ENCODE assay signal across 31 cellular contexts in the genomic region with DNA sequence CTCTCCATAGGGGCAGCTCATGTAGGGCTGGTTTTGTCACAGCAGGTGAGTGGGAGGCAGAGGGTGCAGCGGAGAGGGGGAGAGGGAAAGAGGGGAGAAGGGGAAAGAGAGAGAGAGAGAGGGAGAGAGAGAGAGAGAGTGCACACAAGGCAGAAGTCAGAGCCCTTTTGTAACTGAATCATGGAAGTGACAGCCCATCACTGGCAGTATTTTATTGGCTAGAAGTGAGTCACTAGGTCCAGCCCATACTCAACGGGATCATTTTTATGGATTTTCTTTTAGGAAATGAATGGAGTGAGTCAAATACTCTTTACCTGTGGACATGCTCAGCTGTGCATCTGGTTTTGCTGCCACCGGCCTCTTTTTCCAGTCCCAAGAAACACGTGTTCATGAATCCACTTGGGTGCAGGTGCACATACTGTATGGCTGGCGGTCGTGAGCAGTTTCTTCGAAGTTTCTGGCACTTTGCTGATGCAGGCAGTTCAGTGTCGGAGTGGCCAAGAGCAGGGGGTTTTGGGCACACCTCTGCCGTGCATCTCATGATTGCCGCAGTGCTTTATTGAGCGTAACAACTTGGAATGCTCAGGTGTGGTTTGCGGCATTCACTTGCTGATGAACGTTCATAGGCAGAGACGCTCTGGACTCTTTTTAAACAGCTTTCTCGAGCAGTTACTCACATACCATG. TPM values are rescaled to one million over a fixed set of nuclear protein-coding genes. Genes with fewer than 3 reads are reported as not detected.
DNase-seq lines count a peak whose midpoint lies in the region; ATAC-seq and TF ChIP-seq lines count a peak whose summit lies in the region.
"Had no signal": no experiment of that assay in that cellular context is flagged by ENCODE, and none has a peak within 500 bp of the region (broad histone marks: within the 10 kb centered on the region; RNA-seq: fewer than 3 reads in every experiment).

No MANE protein-coding gene starts in this region.

- H3K9me3 Mint-ChIP-seq in MCF 10A (ENCODE audit: unreplicated experiment) = no peaks in the 10 kb centered on the region
- H3K9me3 Mint-ChIP-seq: natural killer cell had no signal

- no peaks in the 10 kb centered on the region for H3K4me1 Mint-ChIP-seq in MCF 10A (ENCODE audit: insufficient read depth, unreplicated experiment)
- H3K4me1 Mint-ChIP-seq: activated naive CD4-positive, alpha-beta T cell treated with anti-CD3 and anti-CD28 coated beads, Interleukin-2, amount 10 ng/mL, durations not matched to agents 7 days and 5 days; activated T-helper 17 cell treated with anti-CD3 and anti-CD28 coated beads, Interleukin-2, amount 50 U/mL, for 72 hours; natural killer cell had no signal

- H3K4me3 Mint-ChIP-seq in MCF 10A (ENCODE audit: unreplicated experiment) = no peak overlapping the region
- H3K4me3 Mint-ChIP-seq: activated naive CD4-positive, alpha-beta T cell treated with anti-CD3 and anti-CD28 coated beads, Interleukin-2, amount 10 ng/mL, durations not matched to agents 7 days and 5 days; activated T-helper 17 cell treated with anti-CD3 and anti-CD28 coated beads, Interleukin-2, amount 50 U/mL, for 72 hours; natural killer cell had no signal

- no peaks in the 10 kb centered on the region for H3K4me1 ChIP-seq in fibroblast of lung (ENCODE audit: control insufficient read depth, extremely low read depth, insufficient read depth, low read length)
- H3K4me1 ChIP-seq in mucosa of descending colon (ENCODE audit: low read depth) = peaks cover 5% of the 10 kb centered on the region
- H3K4me1 ChIP-seq: adrenal gland, lower lobe of right lung, SJSA1 had no signal

- H3K4me2 ChIP-seq in fibroblast of lung (ENCODE audit: extremely low read depth, insufficient read depth, low read length) = no peak overlapping the region

- ATAC-seq in mucosa of descending colon = peak; percentile 80
- ATAC-seq in HG02678 (IDR thresholded peaks at IDR 0.05; ENCODE audit: unreplicated experiment) = no peak
- ATAC-seq: activated T-helper 17 cell treated with anti-CD3 and anti-CD28 coated beads, Interleukin-2, amount 50 U/mL, for 72 hours; body of pancreas; heart left ventricle; lower lobe of right lung; natural killer cell had no signal

- POLR2A ChIA-PET in MCF 10A (lab: Yijun Ruan, JAX) = no interaction called here

- intact Hi-C loops in mucosa of descending colon (cut with DNase I, micrococcal nuclease) = no loop called here
- intact Hi-C loops in MCF 10A (cut with micrococcal nuclease) = no loop called here

- TF ChIP-seq CTCF in fibroblast of lung (conservative IDR thresholded peaks at IDR 0.05 in 1 of 2, IDR thresholded peaks at IDR 0.05 in 1 of 2; ENCODE audit: low read depth in 1 of 2, low read length in 2 of 2) (no peak), mucosa of descending colon (IDR thresholded peaks at IDR 0.05) (no peak), MCF 10A (IDR thresholded peaks at IDR 0.05; ENCODE audit: unreplicated experiment) (no peak)

- H3K36me3 ChIP-seq in fibroblast of lung (ENCODE audit: control insufficient read depth, insufficient read depth, low read length) (no peaks in the 10 kb centered on the region), mucosa of descending colon (ENCODE audit: low read depth) (no peaks in the 10 kb centered on the region)
- H3K36me3 ChIP-seq: adrenal gland, heart left ventricle, lower lobe of right lung had no signal

- no peaks in the 10 kb centered on the region for H3K27me3 Mint-ChIP-seq in MCF 10A (ENCODE audit: insufficient read depth, unreplicated experiment)
- H3K27me3 Mint-ChIP-seq: activated naive CD4-positive, alpha-beta T cell treated with anti-CD3 and anti-CD28 coated beads, Interleukin-2, amount 10 ng/mL, durations not matched to agents 7 days and 5 days had no signal

- no peak overlapping the region for H3K4me3 ChIP-seq in fibroblast of lung (replicated peaks in 1 of 4; ENCODE audit: control extremely low read depth in 1 of 4, insufficient read depth in 1 of 4, low read depth in 3 of 4, low read length in 4 of 4)
- no peak overlapping the region for H3K4me3 ChIP-seq in mucosa of descending colon
- H3K4me3 ChIP-seq: adrenal gland, body of pancreas, heart left ventricle, lower lobe of right lung, MG63, SJSA1, skin epidermis had no signal

- no peaks in the 10 kb centered on the region for H3K27me3 ChIP-seq in fibroblast of lung (ENCODE audit: control insufficient read depth, insufficient read depth, low read length)
- H3K27me3 ChIP-seq: adrenal gland, body of pancreas, heart left ventricle, MG63, SJSA1 had no signal

- no peak overlapping the region for H3K27ac Mint-ChIP-seq in MCF 10A (ENCODE audit: low read depth, unreplicated experiment)
- H3K27ac Mint-ChIP-seq: activated naive CD4-positive, alpha-beta T cell treated with anti-CD3 and anti-CD28 coated beads, Interleukin-2, amount 10 ng/mL, durations not matched to agents 7 days and 5 days; activated T-helper 17 cell treated with anti-CD3 and anti-CD28 coated beads, Interleukin-2, amount 50 U/mL, for 72 hours; natural killer cell had no signal

- no peak overlapping the region for H3K9ac ChIP-seq in fibroblast of lung (ENCODE audit: insufficient read depth, low read length)

- H3K79me2 ChIP-seq in fibroblast of lung (ENCODE audit: control insufficient read depth, insufficient read depth, low read length) = peaks cover 64% of the 10 kb centered on the region

- no TSS peak for BruUV-seq in MCF 10A (replicated peaks; lab: Mats Ljungman, UMichigan)

- CTCF ChIA-PET in MCF 10A (lab: Yijun Ruan, JAX) = interaction anchor here (0.7 kb wide), 1 partner anchor 16 kb away, joined by 3 read pairs; no protein-coding TSS in a partner anchor

- H3K27ac ChIP-seq in fibroblast of lung (ENCODE audit: insufficient read depth, low read length) = no peak overlapping the region
- H3K27ac ChIP-seq: adrenal gland, body of pancreas, heart left ventricle, HL-60, lower lobe of right lung, SJSA1, skin epidermis, VCaP had no signal

- no peaks in the 10 kb centered on the region for H4K20me1 ChIP-seq in fibroblast of lung (ENCODE audit: control insufficient read depth, extremely low read depth, insufficient read depth, low read length)

- peak; percentile 55 for DNase-seq in DMS79 treated with DMSO at 0.1 percent for 48 hours (lab: John Stamatoyannopoulos, UW)
- peak; percentile 86 for DNase-seq in RPMI8226
- peak; percentile 16 for DNase-seq in fibroblast of lung (ENCODE audit: low read depth in 2 of 2)
- no peak for DNase-seq in mucosa of descending colon
- DNase-seq in MCF 10A (ENCODE audit: unreplicated experiment) = no peak
- DNase-seq in central memory CD4-positive, alpha-beta T cell = no peak
- no peak for DNase-seq in middle frontal gyrus (ENCODE audit: extremely low spot score, low spot score)
- DNase-seq: activated CD4-positive, alpha-beta T cell treated with anti-CD3 and anti-CD28 coated beads for 4 hours; activated naive CD4-positive, alpha-beta T cell treated with anti-CD3 and anti-CD28 coated beads, Interleukin-2, amount 10 ng/mL, durations not matched to agents 7 days and 5 days; adrenal gland; body of pancreas; Calu3; GOT3; heart left ventricle; KBM-7; lower lobe of right lung; MG63; natural killer cell; NCI-H1105; NCI-H1930; NCI-H226; NCI-H69; occipital lobe; stimulated activated naive CD4-positive, alpha-beta T cell treated with Interleukin-2 at 50 U/mL for 16 hours; T-helper 9 cell had no signal

- H2AFZ ChIP-seq in fibroblast of lung (ENCODE audit: low read length) = no peak overlapping the region

- H3K9me3 ChIP-seq in fibroblast of lung (ENCODE audit: control insufficient read depth, insufficient read depth, low read depth, low read length) (peaks cover 2% of the 10 kb centered on the region), mucosa of descending colon (no peaks in the 10 kb centered on the region)
- H3K9me3 ChIP-seq: adrenal gland, body of pancreas, heart left ventricle, lower lobe of right lung, MG63 had no signal

- H3K36me3 Mint-ChIP-seq in MCF 10A (ENCODE audit: insufficient read depth, unreplicated experiment) = no peaks in the 10 kb centered on the region
- H3K36me3 Mint-ChIP-seq: activated naive CD4-positive, alpha-beta T cell treated with anti-CD3 and anti-CD28 coated beads, Interleukin-2, amount 10 ng/mL, durations not matched to agents 7 days and 5 days; natural killer cell had no signal

RNA-seq across cellular contexts. Expression of a gene that starts 40.3 kb away (rescaled TPM):
- 74.7 and 91.0 TPM in 2 replicates for total RNA-seq in fibroblast of lung
- 20.5 and 27.2 TPM in 2 replicates for polyA plus RNA-seq in fibroblast of lung
- 38.7 and 41.6 TPM in 2 replicates for polyA plus RNA-seq in fibroblast of lung (2012)
- 33.3 and 69.0 TPM in 2 replicates for polyA minus RNA-seq in fibroblast of lung (ENCODE audit: low replicate concordance)
- 100 to 1,000 TPM in 1 of 3 donors, 10 to 100 TPM in 2; 56.5 to 103 (median 74.1) TPM for total RNA-seq in mucosa of descending colon
- total RNA-seq in MCF 10A (2022) = 40.0 and 42.4 TPM in 2 replicates

Comparison
In these comparisons a context has a peak if more than half of its experiments do, and no peak if none do; other contexts are left out.
1. DNase-seq: peak in DMS79 treated with DMSO at 0.1 percent for 48 hours (single experiment), RPMI8226 (single experiment) and fibroblast of lung (2 of 2); none in mucosa of descending colon (0 of 3), MCF 10A (single experiment), central memory CD4-positive, alpha-beta T cell (single experiment) and middle frontal gyrus (single experiment).